ENCODE assay signal across 21 cellular contexts in the genomic region with DNA sequence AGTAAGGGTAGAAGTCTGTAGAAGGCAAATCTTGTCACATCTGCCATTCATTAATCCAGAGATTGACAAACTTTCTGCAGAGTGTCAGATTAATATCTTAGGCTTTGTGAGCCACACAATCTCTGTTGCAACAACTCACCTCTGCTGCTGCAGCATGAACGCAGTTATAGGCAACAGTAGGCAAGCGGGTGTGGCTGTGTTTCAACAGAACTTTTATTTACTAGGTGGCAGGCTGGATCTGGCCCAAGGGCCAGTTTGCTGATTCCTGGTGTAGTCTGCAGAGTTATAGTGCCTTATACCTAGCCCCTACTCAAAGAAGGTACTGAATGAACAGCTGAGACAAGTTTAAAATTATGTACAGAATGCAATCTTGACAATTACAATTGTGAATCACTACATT.
DNase-seq lines count a peak whose midpoint lies in the region; ATAC-seq and TF ChIP-seq lines count a peak whose summit lies in the region.
"Had no signal": no experiment of that assay in that cellular context is flagged by ENCODE, and none has a peak within 500 bp of the region (broad histone marks: within the 10 kb centered on the region; RNA-seq: fewer than 3 reads in every experiment).

No MANE protein-coding gene starts in this region.

- CTCF ChIA-PET in activated naive CD4-positive, alpha-beta T cell treated with anti-CD3 and anti-CD28 coated beads for 36 hours (lab: Charles Lee): no interaction called here
- CTCF ChIA-PET in activated naive CD4-positive, alpha-beta T cell treated with anti-CD3 and anti-CD28 coated beads, Interleukin-2, amount 10 ng/mL, durations not matched to agents 7 days and 5 days (lab: Charles Lee): no interaction called here

- no peak for TF ChIP-seq CTCF in choroid plexus epithelial cell (conservative IDR thresholded peaks at IDR 0.05; ENCODE audit: low read depth, low read length)
- TF ChIP-seq CTCF in prostate gland (IDR thresholded peaks at IDR 0.05): no peak
- TF ChIP-seq CTCF in sigmoid colon (IDR thresholded peaks at IDR 0.05): no peak

- peaks cover 6% of the 10 kb centered on the region for H3K36me3 Mint-ChIP-seq in activated naive CD4-positive, alpha-beta T cell treated with anti-CD3 and anti-CD28 coated beads for 36 hours (ENCODE audit: low read depth)
- H3K36me3 Mint-ChIP-seq in activated naive CD4-positive, alpha-beta T cell treated with anti-CD3 and anti-CD28 coated beads, Interleukin-2, amount 10 ng/mL, durations not matched to agents 7 days and 5 days: peaks cover 8% of the 10 kb centered on the region

- peaks cover 75% of the 10 kb centered on the region for H3K4me1 Mint-ChIP-seq in activated naive CD4-positive, alpha-beta T cell treated with anti-CD3 and anti-CD28 coated beads for 36 hours (ENCODE audit: low read depth)
- peaks cover 12% of the 10 kb centered on the region for H3K4me1 Mint-ChIP-seq in activated naive CD4-positive, alpha-beta T cell treated with anti-CD3 and anti-CD28 coated beads, Interleukin-2, amount 10 ng/mL, durations not matched to agents 7 days and 5 days

- peak overlapping the region; percentile 44 for H3K27ac Mint-ChIP-seq in activated naive CD4-positive, alpha-beta T cell treated with anti-CD3 and anti-CD28 coated beads for 36 hours
- no peak overlapping the region for H3K27ac Mint-ChIP-seq in activated naive CD4-positive, alpha-beta T cell treated with anti-CD3 and anti-CD28 coated beads, Interleukin-2, amount 10 ng/mL, durations not matched to agents 7 days and 5 days

- TF ChIP-seq EP300 in sigmoid colon (IDR thresholded peaks at IDR 0.05): no peak

- H3K27me3 ChIP-seq in prostate gland (replicated peaks; ENCODE audit: insufficient read depth) (no peaks in the 10 kb centered on the region), sigmoid colon (no peaks in the 10 kb centered on the region)
- H3K27me3 ChIP-seq: BE2C, gastroesophageal sphincter, hepatocyte, tibial nerve had no signal

- no peak for DNase-seq in activated naive CD4-positive, alpha-beta T cell treated with anti-CD3 and anti-CD28 coated beads for 36 hours
- DNase-seq in activated naive CD4-positive, alpha-beta T cell treated with anti-CD3 and anti-CD28 coated beads, Interleukin-2, amount 10 ng/mL, durations not matched to agents 7 days and 5 days: no peak
- DNase-seq in NCI-H69 (lab: John Stamatoyannopoulos, UW): peak; percentile 47
- peak; percentile 16 for DNase-seq in choroid plexus epithelial cell (ENCODE audit: low read depth)
- peak; percentile 68 for DNase-seq in prostate gland (ENCODE audit: low spot score)
- DNase-seq in sigmoid colon: no peak
- DNase-seq in activated gamma-delta T cell (lab: John Stamatoyannopoulos, UW): no peak
- DNase-seq: activated CD4-positive, alpha-beta memory T cell treated with anti-CD3 and anti-CD28 coated beads for 36 hours; activated effector memory CD4-positive, alpha-beta T cell treated with anti-CD3 and anti-CD28 coated beads, Interleukin-2, amount 50 U/mL, for 16 hours; BE2C; caudate nucleus; mesendoderm; naive B cell; NCI-H1436 treated with DMSO at 0.1 percent for 48 hours; NCI-H345; nucleus accumbens; RPMI8226 had no signal

- H3K4me3 Mint-ChIP-seq in activated naive CD4-positive, alpha-beta T cell treated with anti-CD3 and anti-CD28 coated beads for 36 hours: no peak overlapping the region
- no peak overlapping the region for H3K4me3 Mint-ChIP-seq in activated naive CD4-positive, alpha-beta T cell treated with anti-CD3 and anti-CD28 coated beads, Interleukin-2, amount 10 ng/mL, durations not matched to agents 7 days and 5 days
- H3K4me3 Mint-ChIP-seq: activated CD4-positive, alpha-beta memory T cell treated with anti-CD3 and anti-CD28 coated beads for 36 hours; naive B cell had no signal

- 69% methylated on average over 2 of the region's 2 CpGs for WGBS in prostate gland
- WGBS in sigmoid colon, 2 donors: 61 to 88% methylated on average over 2 of the region's 2 CpGs

- no peaks in the 10 kb centered on the region for H3K27me3 Mint-ChIP-seq in activated naive CD4-positive, alpha-beta T cell treated with anti-CD3 and anti-CD28 coated beads for 36 hours (ENCODE audit: low read depth)
- H3K27me3 Mint-ChIP-seq in activated naive CD4-positive, alpha-beta T cell treated with anti-CD3 and anti-CD28 coated beads, Interleukin-2, amount 10 ng/mL, durations not matched to agents 7 days and 5 days: no peaks in the 10 kb centered on the region
- H3K27me3 Mint-ChIP-seq: activated CD4-positive, alpha-beta memory T cell treated with anti-CD3 and anti-CD28 coated beads for 36 hours; naive B cell had no signal

- H3K4me1 ChIP-seq in prostate gland (replicated peaks) (no peaks in the 10 kb centered on the region), sigmoid colon (peaks cover 0 to 23% (median 17%) of the 10 kb centered on the region in 4 donors)
- H3K4me1 ChIP-seq: tibial nerve had no signal

- no peak for TF ChIP-seq POLR2A in prostate gland (IDR thresholded peaks at IDR 0.05)
- TF ChIP-seq POLR2A in sigmoid colon (IDR thresholded peaks at IDR 0.05): no peak

- H3K4me3 ChIP-seq in choroid plexus epithelial cell (ENCODE audit: low read depth, low read length): no peak overlapping the region
- H3K4me3 ChIP-seq in prostate gland: no peak overlapping the region
- H3K4me3 ChIP-seq in sigmoid colon: no peak overlapping the region
- H3K4me3 ChIP-seq: gastroesophageal sphincter, hepatocyte, tibial nerve had no signal

- no peaks in the 10 kb centered on the region for H3K36me3 ChIP-seq in prostate gland
- peaks cover 0 to 7% (median 2%) of the 10 kb centered on the region in 4 donors for H3K36me3 ChIP-seq in sigmoid colon
- H3K36me3 ChIP-seq: BE2C, gastroesophageal sphincter had no signal

- ATAC-seq in HG02763 (IDR thresholded peaks at IDR 0.05; ENCODE audit: unreplicated experiment): no peak
- ATAC-seq: gastroesophageal sphincter had no signal

- H3K9me3 Mint-ChIP-seq in activated naive CD4-positive, alpha-beta T cell treated with anti-CD3 and anti-CD28 coated beads for 36 hours: no peaks in the 10 kb centered on the region
- no peaks in the 10 kb centered on the region for H3K9me3 Mint-ChIP-seq in activated naive CD4-positive, alpha-beta T cell treated with anti-CD3 and anti-CD28 coated beads, Interleukin-2, amount 10 ng/mL, durations not matched to agents 7 days and 5 days
- H3K9me3 Mint-ChIP-seq: activated CD4-positive, alpha-beta memory T cell treated with anti-CD3 and anti-CD28 coated beads for 36 hours; naive B cell had no signal

- intact Hi-C loops in activated naive CD4-positive, alpha-beta T cell treated with anti-CD3 and anti-CD28 coated beads for 36 hours (cut with micrococcal nuclease): loop anchor here (1.0 kb wide), 1 partner anchor 26 kb away; no protein-coding TSS in a partner anchor
- intact Hi-C loops in prostate gland (cut with DNase I): no loop called here
- intact Hi-C loops in sigmoid colon (cut with DNase I): no loop called here

- H3K9me3 ChIP-seq in prostate gland: no peaks in the 10 kb centered on the region
- no peaks in the 10 kb centered on the region for H3K9me3 ChIP-seq in sigmoid colon
- H3K9me3 ChIP-seq: BE2C, gastroesophageal sphincter, tibial nerve had no signal

- H3K27ac ChIP-seq in prostate gland (no peak overlapping the region), sigmoid colon (no peak overlapping the region)
- H3K27ac ChIP-seq: gastroesophageal sphincter, hepatocyte, tibial nerve had no signal

Comparison
In these comparisons a context has a peak if more than half of its experiments do, and no peak if none do; other contexts are left out.
1. DNase-seq: peak in NCI-H69 (single experiment), choroid plexus epithelial cell (single experiment) and prostate gland (single experiment); none in activated naive CD4-positive, alpha-beta T cell treated with anti-CD3 and anti-CD28 coated beads for 36 hours (single experiment), activated naive CD4-positive, alpha-beta T cell treated with anti-CD3 and anti-CD28 coated beads, Interleukin-2, amount 10 ng/mL, durations not matched to agents 7 days and 5 days (single experiment), sigmoid colon (single experiment) and activated gamma-delta T cell (single experiment).